11 cellular contexts compared by ENCODE assay signal in genomic region chr1:198520524-198521254, GRCh38. TPM values are rescaled to one million over a fixed set of nuclear protein-coding genes. Genes with fewer than 3 reads are reported as not detected.
A peak's percentile ranks its signal among the peaks of the same experiment; 100 is the strongest.
DNase-seq lines count a peak whose midpoint lies in the region; ATAC-seq and TF ChIP-seq lines count a peak whose summit lies in the region.
"Had no signal": no experiment of that assay in that cellular context is flagged by ENCODE, and none has a peak within 500 bp of the region (broad histone marks: within the 10 kb centered on the region; RNA-seq: fewer than 3 reads in every experiment).

No MANE protein-coding gene starts in this region.

- H3K36me3 Mint-ChIP-seq in MCF 10A (ENCODE audit: insufficient read depth, unreplicated experiment): no peaks in the 10 kb centered on the region
- H3K36me3 Mint-ChIP-seq in T-helper 2 cell treated with Interferon-gamma antibody and Interleukin-4, amounts not matched to agents 5 μg/mL and 100 μg/mL, for 36 hours (ENCODE audit: low read depth): no peaks in the 10 kb centered on the region

- no peaks in the 10 kb centered on the region for H3K27me3 Mint-ChIP-seq in MCF 10A (ENCODE audit: insufficient read depth, unreplicated experiment)
- no peaks in the 10 kb centered on the region for H3K27me3 Mint-ChIP-seq in T-helper 2 cell treated with Interferon-gamma antibody and Interleukin-4, amounts not matched to agents 5 μg/mL and 100 μg/mL, for 36 hours (ENCODE audit: low read depth)

- TF ChIP-seq CTCF in MCF 10A (IDR thresholded peaks at IDR 0.05; ENCODE audit: unreplicated experiment) (no peak), mammary epithelial cell (conservative IDR thresholded peaks at IDR 0.05 in 1 of 2, IDR thresholded peaks at IDR 0.05 in 1 of 2; ENCODE audit: extremely low read depth in 1 of 2, insufficient read depth in 1 of 2, low read depth in 1 of 2, low read length in 2 of 2) (no peak), osteoblast (IDR thresholded peaks at IDR 0.05; ENCODE audit: extremely low read depth, low read depth, low read length) (no peak)

- H3K4me2 ChIP-seq in mammary epithelial cell (ENCODE audit: insufficient read depth, low read depth, low read length): no peak overlapping the region
- no peak overlapping the region for H3K4me2 ChIP-seq in osteoblast (ENCODE audit: insufficient read depth, low read length)
- H3K4me2 ChIP-seq: BLaER1 had no signal

- H3K36me3 ChIP-seq in mammary epithelial cell (ENCODE audit: insufficient read depth, low read length): no peaks in the 10 kb centered on the region
- H3K36me3 ChIP-seq in thymus (ENCODE audit: control insufficient read depth, insufficient read depth): no peaks in the 10 kb centered on the region
- no peaks in the 10 kb centered on the region for H3K36me3 ChIP-seq in osteoblast (ENCODE audit: insufficient read depth, low read length)
- H3K36me3 ChIP-seq: BLaER1 had no signal

- CTCF ChIA-PET in MCF 10A (lab: Yijun Ruan, JAX) (no interaction called here), mammary epithelial cell (lab: Charles Lee; ENCODE audit: low non-redundant PET) (no interaction called here)

- DNase-seq in MCF 10A (ENCODE audit: unreplicated experiment) (peak; percentile 32), mammary epithelial cell (no peak), osteoblast (ENCODE audit: insufficient read length, low spot score, missing footprints) (no peak), substantia nigra (lab: John Stamatoyannopoulos, UW) (no peak)
- DNase-seq in T-helper 2 cell treated with Interferon-gamma antibody and Interleukin-4, amounts not matched to agents 5 μg/mL and 100 μg/mL, for 36 hours (ENCODE audit: low spot score): no peak
- DNase-seq in activated effector memory CD4-positive, alpha-beta T cell treated with Interleukin-2 at 50 U/mL for 16 hours: no peak
- DNase-seq: MG63 had no signal

- no peaks in the 10 kb centered on the region for H3K4me1 ChIP-seq in mammary epithelial cell (ENCODE audit: insufficient read depth, low read length)
- peaks cover 13% of the 10 kb centered on the region for H3K4me1 ChIP-seq in thymus (ENCODE audit: control insufficient read depth, insufficient read depth, low read length)
- H3K4me1 ChIP-seq in osteoblast (ENCODE audit: insufficient read depth, low read length): peaks cover 6% of the 10 kb centered on the region
- H3K4me1 ChIP-seq: BLaER1 had no signal

- H2AFZ ChIP-seq in mammary epithelial cell (ENCODE audit: low read depth, low read length): no peak overlapping the region
- H2AFZ ChIP-seq in osteoblast (ENCODE audit: low read length): no peak overlapping the region

- 85% methylated on average over 5 of the region's 5 CpGs for WGBS in mammary epithelial cell (ENCODE audit: low coverage, missing lambda C conversion rate)
- WGBS in thymus: 49% methylated on average over 5 of the region's 5 CpGs

- H4K20me1 ChIP-seq in mammary epithelial cell (ENCODE audit: insufficient read depth, low read length): no peaks in the 10 kb centered on the region
- H4K20me1 ChIP-seq in osteoblast (ENCODE audit: insufficient read depth, low read length): no peaks in the 10 kb centered on the region
- H4K20me1 ChIP-seq: BLaER1 had no signal

- no peak overlapping the region for H3K27ac ChIP-seq in mammary epithelial cell (ENCODE audit: insufficient read depth, low read depth, low read length)
- peak overlapping the region; percentile 75 for H3K27ac ChIP-seq in thymus (ENCODE audit: low read depth)
- no peak overlapping the region for H3K27ac ChIP-seq in osteoblast (ENCODE audit: low read depth, low read length)
- no peak overlapping the region for H3K27ac ChIP-seq in substantia nigra (ENCODE audit: low read depth, low read length, poor library complexity, severe bottlenecking)
- H3K27ac ChIP-seq: BLaER1 had no signal

- dilution Hi-C loops in mammary epithelial cell (cut with HindIII; ENCODE audit: low sequenced_read_pairs): no loop called here

- H3K27me3 ChIP-seq in mammary epithelial cell (ENCODE audit: insufficient read depth, low read length) (no peaks in the 10 kb centered on the region), thymus (ENCODE audit: control insufficient read depth, insufficient read depth) (no peaks in the 10 kb centered on the region), osteoblast (ENCODE audit: insufficient read depth, low read length) (no peaks in the 10 kb centered on the region)
- H3K27me3 ChIP-seq: BLaER1, MG63 had no signal

- intact Hi-C loops in MCF 10A (cut with micrococcal nuclease) (no loop called here), mammary epithelial cell (cut with micrococcal nuclease) (no loop called here)

- no peak overlapping the region for H3K4me3 Mint-ChIP-seq in MCF 10A (ENCODE audit: unreplicated experiment)
- peak overlapping the region; percentile 66 for H3K4me3 Mint-ChIP-seq in T-helper 2 cell treated with Interferon-gamma antibody and Interleukin-4, amounts not matched to agents 5 μg/mL and 100 μg/mL, for 36 hours

- POLR2A ChIA-PET in MCF 10A (lab: Yijun Ruan, JAX): interaction anchor here (0.6 kb wide), 1 partner anchor 99 kb away, joined by 3 read pairs; no protein-coding TSS in a partner anchor

- peaks cover 20% of the 10 kb centered on the region for H3K4me1 Mint-ChIP-seq in MCF 10A (ENCODE audit: insufficient read depth, unreplicated experiment)
- peaks cover 54% of the 10 kb centered on the region for H3K4me1 Mint-ChIP-seq in T-helper 2 cell treated with Interferon-gamma antibody and Interleukin-4, amounts not matched to agents 5 μg/mL and 100 μg/mL, for 36 hours (ENCODE audit: low read depth)

- BruUV-seq in MCF 10A (replicated peaks; lab: Mats Ljungman, UMichigan): no TSS peak
- BruUV-seq in mammary epithelial cell (replicated peaks; lab: Mats Ljungman, UMichigan): no TSS peak

- H3K27ac Mint-ChIP-seq in MCF 10A (ENCODE audit: low read depth, unreplicated experiment): no peak overlapping the region
- H3K27ac Mint-ChIP-seq in T-helper 2 cell treated with Interferon-gamma antibody and Interleukin-4, amounts not matched to agents 5 μg/mL and 100 μg/mL, for 36 hours: peak overlapping the region; percentile 78

- H3K79me2 ChIP-seq in mammary epithelial cell (ENCODE audit: insufficient read depth, low read length) (no peaks in the 10 kb centered on the region), osteoblast (ENCODE audit: insufficient read depth, low read length) (no peaks in the 10 kb centered on the region)

- no peak overlapping the region for H3K4me3 ChIP-seq in mammary epithelial cell (replicated peaks in 1 of 3; ENCODE audit: insufficient read depth in 1 of 3, low read depth in 2 of 3, low read length in 3 of 3)
- no peak overlapping the region for H3K4me3 ChIP-seq in thymus (ENCODE audit: low read length)
- no peak overlapping the region for H3K4me3 ChIP-seq in osteoblast (ENCODE audit: insufficient read depth, low read length)
- H3K4me3 ChIP-seq: BLaER1, MG63, skin epidermis had no signal

- peak; percentile 95 for ATAC-seq in HG02981 (IDR thresholded peaks at IDR 0.05; ENCODE audit: unreplicated experiment)

- H3K9me3 ChIP-seq in mammary epithelial cell (replicated peaks; ENCODE audit: insufficient read depth, low read length) (no peaks in the 10 kb centered on the region), thymus (ENCODE audit: control insufficient read depth) (no peaks in the 10 kb centered on the region), osteoblast (ENCODE audit: low read depth, low read length) (no peaks in the 10 kb centered on the region)
- H3K9me3 ChIP-seq: BLaER1, MG63 had no signal

- in situ Hi-C loops in mammary epithelial cell (cut with MboI; ENCODE audit: low sequenced_read_pairs in 2 of 2): loop anchor here in 1 of 2 donors (10.0 kb wide), 1 partner anchor 134 kb away; no protein-coding TSS in a partner anchor

- H3K9ac ChIP-seq in mammary epithelial cell (ENCODE audit: insufficient read depth, low read length): no peak overlapping the region
- H3K9ac ChIP-seq: BLaER1 had no signal

- H3K9me3 Mint-ChIP-seq in MCF 10A (ENCODE audit: unreplicated experiment): no peaks in the 10 kb centered on the region
- no peaks in the 10 kb centered on the region for H3K9me3 Mint-ChIP-seq in T-helper 2 cell treated with Interferon-gamma antibody and Interleukin-4, amounts not matched to agents 5 μg/mL and 100 μg/mL, for 36 hours

RNA-seq across cellular contexts. Expression of gene ATP6V1G3, which starts 19.8 kb away (rescaled TPM):
- total RNA-seq in MCF 10A (2022) (not detected in 2 replicates), mammary epithelial cell (not detected), osteoblast (0.36 TPM in 1 of 2 replicates, not detected in the other)
- polyA plus RNA-seq in mammary epithelial cell (not detected), thymus (0.18 TPM)
- polyA minus RNA-seq in mammary epithelial cell: not detected
